ENCODE assay signal across 23 cellular contexts in genomic region chr21:41011968-41012367, GRCh38.
"Had no signal": no experiment of that assay in that cellular context is flagged by ENCODE, and none has a peak within 500 bp of the region (broad histone marks: within the 10 kb centered on the region; RNA-seq: fewer than 3 reads in every experiment).

No MANE protein-coding gene starts in this region.

- H3K4me3 ChIP-seq: colonic mucosa, hepatocyte, lung, prostate gland, suprapubic skin, thyroid gland had no signal

- H3K4me1 ChIP-seq: colonic mucosa, parathyroid adenoma, prostate gland, suprapubic skin, thyroid gland had no signal

- H3K36me3 ChIP-seq: colonic mucosa, prostate gland, suprapubic skin, thyroid gland had no signal

- FAIRE-seq: endothelial cell of umbilical vein, urothelium cell line had no signal

- DNase-seq: colonic mucosa; effector CD4-positive, alpha-beta T cell; endodermal cell; erythroblast; foreskin melanocyte; head of caudate nucleus; left colon; left ventricle myocardium superior; mesenchymal stem cell; midbrain; retina; stimulated activated CD4-positive, alpha-beta T cell treated with anti-CD3 and anti-CD28 coated beads, Interleukin-4, amount 100 ng/mL, for 1 hour; stimulated activated CD8-positive, alpha-beta memory T cell treated with anti-CD3 and anti-CD28 coated beads, Interleukin-4, amount 100 ng/mL, for 48 hours; stimulated activated naive CD8-positive, alpha-beta T cell treated with anti-CD3 and anti-CD28 coated beads, Interleukin-15, Interleukin-2, amounts not matched to agents 100 U/mL and 50 U/mL, for 24 hours; thyroid gland had no signal

- H3K9me3 ChIP-seq: colonic mucosa, prostate gland, suprapubic skin, thyroid gland had no signal

- H3K27me3 ChIP-seq: colonic mucosa, hepatocyte, suprapubic skin, thyroid gland had no signal

- H3K27ac ChIP-seq: colonic mucosa, hepatocyte, parathyroid adenoma, prostate gland, suprapubic skin, thyroid gland had no signal

- ATAC-seq: left colon; left ventricle myocardium superior; stimulated activated effector memory CD8-positive, alpha-beta T cell treated with anti-CD3 and anti-CD28 coated beads, Interleukin-12 subunit alpha, Interleukin-12 subunit beta, amount 100 ng/mL, for 72 hours; stimulated activated naive CD8-positive, alpha-beta T cell treated with anti-CD3 and anti-CD28 coated beads, Interleukin-15, Interleukin-2, amounts not matched to agents 100 U/mL and 50 U/mL, for 24 hours had no signal
